6 cellular contexts compared by ENCODE assay signal in genomic region chr12:103731539-103731938, GRCh38.
"Had no signal": no experiment of that assay in that cellular context is flagged by ENCODE, and none has a peak within 500 bp of the region (broad histone marks: within the 10 kb centered on the region; RNA-seq: fewer than 3 reads in every experiment).

No MANE protein-coding gene starts in this region.

- H3K4me3 Mint-ChIP-seq: IgD-negative memory B cell had no signal

- H3K27ac Mint-ChIP-seq: IgD-negative memory B cell had no signal

- DNase-seq: IMR-90, KBM-7, KG1 had no signal

- H3K36me3 Mint-ChIP-seq: IgD-negative memory B cell had no signal

- H3K4me3 ChIP-seq: K562 had no signal

- ATAC-seq: HepG2, K562 had no signal
